In the genomic region with DNA sequence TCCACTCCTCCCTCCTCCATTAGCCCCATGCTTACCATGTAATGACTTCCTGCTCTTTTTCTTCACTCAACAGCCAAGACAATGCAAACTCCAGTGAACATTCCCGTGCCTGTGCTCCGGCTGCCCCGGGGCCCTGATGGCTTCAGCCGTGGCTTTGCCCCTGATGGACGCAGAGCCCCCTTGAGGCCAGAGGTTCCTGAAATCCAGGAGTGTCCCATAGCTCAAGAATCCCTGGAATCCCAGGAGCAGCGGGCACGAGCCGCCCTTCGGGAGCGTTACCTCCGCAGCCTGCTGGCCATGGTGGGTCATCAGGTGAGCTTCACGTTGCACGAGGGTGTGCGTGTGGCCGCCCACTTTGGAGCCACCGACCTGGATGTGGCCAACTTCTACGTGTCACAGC, we compare ENCODE assay signal across 25 cellular contexts. TPM values are rescaled to one million over a fixed set of nuclear protein-coding genes. Genes with fewer than 3 reads are reported as not detected.
DNase-seq lines count a peak whose midpoint lies in the region; ATAC-seq and TF ChIP-seq lines count a peak whose summit lies in the region.
"Had no signal": no experiment of that assay in that cellular context is flagged by ENCODE, and none has a peak within 500 bp of the region (broad histone marks: within the 10 kb centered on the region; RNA-seq: fewer than 3 reads in every experiment).

No MANE protein-coding gene starts in this region.

- ATAC-seq in HCT116: no peak
- no peak for ATAC-seq in HG02759 (IDR thresholded peaks at IDR 0.05; ENCODE audit: unreplicated experiment)
- ATAC-seq: stimulated activated effector memory CD8-positive, alpha-beta T cell treated with anti-CD3 and anti-CD28 coated beads, Interleukin-12 subunit alpha, Interleukin-12 subunit beta, amount 100 ng/mL, for 72 hours had no signal

- no peak overlapping the region for H3K23ac ChIP-seq in neuronal stem cell (ENCODE audit: low read depth, low read length, poor library complexity)

- H3K4me1 ChIP-seq in BE2C (no peaks in the 10 kb centered on the region), HCT116 (ENCODE audit: control insufficient read depth in 1 of 2, insufficient read depth in 2 of 2, low read length in 2 of 2) (peaks cover 13 to 39% of the 10 kb centered on the region in 2 experiments; a peak in 3 of 4 replicates), neuronal stem cell (ENCODE audit: control insufficient read depth in 2 of 2, insufficient read depth in 1 of 2, low read depth in 1 of 2, low read length in 2 of 2) (peaks cover 12 to 13% of the 10 kb centered on the region in 2 donors)

- no CpG with 5 or more reads among the region's 17 CpGs for WGBS in neuronal stem cell (ENCODE audit: extremely low coverage in 2 of 2, insufficient read length in 2 of 2, insufficient replicate concordance in 1 of 2), 2 donors

- no peak overlapping the region for H2BK15ac ChIP-seq in neuronal stem cell (ENCODE audit: low read length)

- H3K4me1 Mint-ChIP-seq in brain: peaks cover 55% of the 10 kb centered on the region

- H3K18ac ChIP-seq in neuronal stem cell (ENCODE audit: low read length): no peak overlapping the region

- peaks cover 17% of the 10 kb centered on the region for H3K36me3 ChIP-seq in BE2C
- H3K36me3 ChIP-seq in HCT116 (ENCODE audit: control insufficient read depth in 1 of 2, insufficient read depth in 2 of 2, low read length in 2 of 2): peaks cover 0 to 18% of the 10 kb centered on the region in 2 experiments; a peak in 2 of 4 replicates
- peaks cover 13 to 49% of the 10 kb centered on the region in 2 donors for H3K36me3 ChIP-seq in neuronal stem cell (replicated peaks in 1 of 2; ENCODE audit: control insufficient read depth in 2 of 2, insufficient read depth in 2 of 2, low read length in 2 of 2)

- RAD21 ChIA-PET in HCT116 (lab: Charles Lee; ENCODE audit: low non-redundant PET in 1 of 2, low total read pairs in 2 of 2, uncharacterized antibody in 2 of 2, unreplicated experiment in 2 of 2): no interaction called here

- no TSS peak for BruUV-seq in HCT116 (replicated peaks; lab: Mats Ljungman, UMichigan)

- H3K4me3 ChIP-seq in BE2C (ENCODE audit: low read depth, low read length) (no peak overlapping the region), HCT116 (replicated peaks in 1 of 2; ENCODE audit: low read depth in 1 of 2, low read length in 2 of 2) (no peak overlapping the region), neuronal stem cell (ENCODE audit: low read length in 2 of 2) (no peak overlapping the region)
- H3K4me3 ChIP-seq: lung, SK-N-MC, smooth muscle cell had no signal

- no peak overlapping the region for H4K8ac ChIP-seq in neuronal stem cell (ENCODE audit: low read depth, low read length)

- no peak overlapping the region for H4K91ac ChIP-seq in neuronal stem cell (ENCODE audit: low read depth, low read length, poor library complexity)

- TF ChIP-seq POLR2A in HCT116 (IDR thresholded peaks at IDR 0.05; ENCODE audit: borderline replicate concordance, extremely low read depth, insufficient read depth, insufficient read length): no peak

- peak overlapping the region; percentile 54 for H2BK5ac ChIP-seq in neuronal stem cell (ENCODE audit: low read length)

- H2AFZ ChIP-seq in HCT116 (ENCODE audit: low read depth, low read length, poor library complexity, severe bottlenecking): no peak overlapping the region
- no peak overlapping the region for H2AFZ ChIP-seq in neuronal stem cell (ENCODE audit: low read length)

- CTCF ChIA-PET in HCT116 (lab: Charles Lee): no interaction called here

- no peak overlapping the region for H2BK120ac ChIP-seq in neuronal stem cell (ENCODE audit: low read depth, low read length)

- peaks cover 63% of the 10 kb centered on the region for H3K79me2 ChIP-seq in HCT116 (ENCODE audit: insufficient read depth, low read length)

- peak overlapping the region in 4 of 5 experiments; percentile 33 to 92 (median 54) for H3K4me3 Mint-ChIP-seq in brain
- H3K4me3 Mint-ChIP-seq: activated CD4-positive, alpha-beta T cell treated with anti-CD3 and anti-CD28 coated beads, Interleukin-2, amount 10 ng/mL, durations not matched to agents 7 days and 5 days; activated naive CD8-positive, alpha-beta T cell; CD14-positive monocyte; stimulated activated effector memory CD8-positive, alpha-beta T cell treated with anti-CD3 and anti-CD28 coated beads, Interleukin-12 subunit alpha, Interleukin-12 subunit beta, amount 100 ng/mL, for 72 hours; T-helper 1 cell treated with Interleukin-12 subunit alpha and Interleukin-12 subunit beta and Interleukin-4 antibody, amounts not matched to agents 30 μg/mL and 1 μg/mL, for 36 hours had no signal

- peak overlapping the region; percentile 49 for H2AK5ac ChIP-seq in neuronal stem cell (ENCODE audit: low read depth, low read length)

- H4K20me1 ChIP-seq in HCT116 (ENCODE audit: insufficient read depth): no peaks in the 10 kb centered on the region

- no peak overlapping the region for H3K14ac ChIP-seq in neuronal stem cell (ENCODE audit: low read length)

- POLR2A ChIA-PET in HCT116 (lab: Charles Lee): no interaction called here

- H3K9ac ChIP-seq in HCT116 (ENCODE audit: low read length) (no peak overlapping the region), neuronal stem cell (ENCODE audit: low read depth, low read length, poor library complexity) (no peak overlapping the region)

- no peaks in the 10 kb centered on the region for H3K9me2 ChIP-seq in HCT116 (ENCODE audit: insufficient read depth)

- peak overlapping the region; percentile 17 for H3K4ac ChIP-seq in neuronal stem cell (ENCODE audit: low read length)

- H3K9me3 ChIP-seq in BE2C: no peaks in the 10 kb centered on the region
- H3K9me3 ChIP-seq in HCT116 (ENCODE audit: control insufficient read depth in 1 of 2, insufficient read depth in 1 of 2, low read depth in 1 of 2, low read length in 2 of 2): no peaks in the 10 kb centered on the region
- H3K9me3 ChIP-seq in neuronal stem cell (replicated peaks in 1 of 2; ENCODE audit: control insufficient read depth in 2 of 2, insufficient read depth in 1 of 2, low read depth in 1 of 2, low read length in 2 of 2): no peaks in the 10 kb centered on the region
- H3K9me3 ChIP-seq: ascending aorta had no signal

- H3K27me3 ChIP-seq in BE2C (no peaks in the 10 kb centered on the region), HCT116 (ENCODE audit: insufficient read depth, low read length) (no peaks in the 10 kb centered on the region), neuronal stem cell (ENCODE audit: control insufficient read depth in 3 of 3, insufficient read depth in 3 of 3, low read depth in 1 of 3, low read length in 3 of 3) (no peaks in the 10 kb centered on the region)
- H3K27me3 ChIP-seq: ascending aorta had no signal

- no peaks in the 10 kb centered on the region for H3K9me3 Mint-ChIP-seq in brain
- H3K9me3 Mint-ChIP-seq: CD14-positive monocyte; stimulated activated effector memory CD8-positive, alpha-beta T cell treated with anti-CD3 and anti-CD28 coated beads, Interleukin-12 subunit alpha, Interleukin-12 subunit beta, amount 100 ng/mL, for 72 hours had no signal

- intact Hi-C loops in HCT116 (cut with micrococcal nuclease): loop anchor here (10.0 kb wide), 2 partner anchors 85 to 685 kb away; a partner anchor contains a TSS

- no peak overlapping the region for H2BK12ac ChIP-seq in neuronal stem cell (ENCODE audit: low read length)

- H3K36me3 Mint-ChIP-seq in brain: peaks cover 48% of the 10 kb centered on the region

- no peak for TF ChIP-seq RAD21 in HCT116 (IDR thresholded peaks at IDR 0.05; ENCODE audit: low read depth)

- peaks cover 6% of the 10 kb centered on the region for H3K79me1 ChIP-seq in neuronal stem cell (ENCODE audit: low read depth, low read length)

- DNase-seq in BE2C (no peak), HCT116 (ENCODE audit: low read depth, low spot score) (no peak), neuronal stem cell (ENCODE audit: low spot score) (no peak), inferior parietal cortex (ENCODE audit: extremely low spot score) (no peak)
- DNase-seq in stimulated activated CD4-positive, alpha-beta T cell treated with anti-CD3 and anti-CD28 coated beads, Interleukin-2, amount 100 ng/mL, for 48 hours: no peak
- DNase-seq: activated CD4-positive, alpha-beta T cell treated with anti-CD3 and anti-CD28 coated beads, Interleukin-2, amount 10 ng/mL, durations not matched to agents 7 days and 5 days; activated CD8-positive, alpha-beta memory T cell treated with anti-CD3 and anti-CD28 coated beads, Interleukin-2, amount 50 U/mL, for 4 hours; central memory CD4-positive, alpha-beta T cell; kidney glomerular epithelial cell; NCI-H1105 treated with DMSO at 0.1 percent for 48 hours; NCI-H2029 treated with DMSO at 0.1 percent for 48 hours; NCI-H226; occipital lobe; WERI-Rb-1 had no signal

- peaks cover 20% of the 10 kb centered on the region for H3K27me3 Mint-ChIP-seq in brain
- H3K27me3 Mint-ChIP-seq: activated CD4-positive, alpha-beta T cell treated with anti-CD3 and anti-CD28 coated beads, Interleukin-2, amount 10 ng/mL, durations not matched to agents 7 days and 5 days; activated naive CD8-positive, alpha-beta T cell had no signal

- TF ChIP-seq CTCF in BE2C (IDR thresholded peaks at IDR 0.05; ENCODE audit: low read depth, low read length): 0 out of 2 replicates have a peak, but pooled peaks have one; percentile 3
- no peak for TF ChIP-seq CTCF in HCT116 (IDR thresholded peaks at IDR 0.05 in 2 of 3, conservative IDR thresholded peaks at IDR 0.05 in 1 of 3; ENCODE audit: borderline replicate concordance in 1 of 3, insufficient read depth in 1 of 3, low read depth in 2 of 3, low read length in 2 of 3)
- no peak for TF ChIP-seq CTCF in brain (conservative IDR thresholded peaks at IDR 0.05)

- H3K27ac ChIP-seq in HCT116 (ENCODE audit: low read depth, low read length) (no peak overlapping the region; the same call in 1 of the 2 replicates), neuronal stem cell (replicated peaks; ENCODE audit: low read length) (no peak overlapping the region)
- H3K27ac ChIP-seq: ascending aorta, SK-N-MC had no signal

- 0 out of 2 replicates have a peak overlapping the region, but pooled peaks have one; percentile 96 for H3K4me2 ChIP-seq in HCT116 (ENCODE audit: low read length)
- H3K4me2 ChIP-seq in neuronal stem cell (ENCODE audit: insufficient read depth, low read length, poor library complexity, severe bottlenecking): no peak overlapping the region

- H3K27ac Mint-ChIP-seq in brain: peak overlapping the region in 3 of 5 experiments; percentile 51 to 66 (median 62)
- H3K27ac Mint-ChIP-seq: activated CD4-positive, alpha-beta T cell treated with anti-CD3 and anti-CD28 coated beads, Interleukin-2, amount 10 ng/mL, durations not matched to agents 7 days and 5 days; activated naive CD8-positive, alpha-beta T cell; stimulated activated effector memory CD8-positive, alpha-beta T cell treated with anti-CD3 and anti-CD28 coated beads, Interleukin-12 subunit alpha, Interleukin-12 subunit beta, amount 100 ng/mL, for 72 hours; T-helper 1 cell treated with Interleukin-12 subunit alpha and Interleukin-12 subunit beta and Interleukin-4 antibody, amounts not matched to agents 30 μg/mL and 1 μg/mL, for 36 hours had no signal

RNA-seq across cellular contexts. Expression of a gene that starts 2.9 kb away (rescaled TPM):
- 59.0 TPM for polyA plus RNA-seq in BE2C (2012; ENCODE audit: insufficient read depth, insufficient read length, low read depth)
- total RNA-seq in HCT116 (2021; ENCODE audit: unreplicated experiment): 32.7 TPM
- 19.0 and 21.7 TPM in 2 replicates for polyA plus RNA-seq in HCT116 (2012)
- 59.2 TPM for polyA plus RNA-seq in brain (ENCODE audit: insufficient read depth, low read depth, low replicate concordance)
- 15.6 TPM for polyA plus RNA-seq in neuronal stem cell (2013, experiment 1 of 2)
- polyA plus RNA-seq in neuronal stem cell (2013, experiment 2 of 2): 15.8 TPM

RNA-seq across cellular contexts. Expression of a gene that starts 11.0 kb away (rescaled TPM):
- 67.8 TPM for polyA plus RNA-seq in BE2C (2012; ENCODE audit: insufficient read depth, insufficient read length, low read depth)
- 35.4 TPM for total RNA-seq in HCT116 (2021; ENCODE audit: unreplicated experiment)
- 26.3 and 30.9 TPM in 2 replicates for polyA plus RNA-seq in HCT116 (2012)
- polyA plus RNA-seq in brain (ENCODE audit: insufficient read depth, low read depth, low replicate concordance): 20.6 TPM
- polyA plus RNA-seq in neuronal stem cell (2013, experiment 1 of 2): 19.2 TPM
- polyA plus RNA-seq in neuronal stem cell (2013, experiment 2 of 2): 18.7 TPM

RNA-seq across cellular contexts. Expression of a gene that starts 13.8 kb away (rescaled TPM):
- 4.9 TPM for polyA plus RNA-seq in BE2C (2012; ENCODE audit: insufficient read depth, insufficient read length, low read depth)
- total RNA-seq in HCT116 (2021; ENCODE audit: unreplicated experiment): 9.2 TPM
- polyA plus RNA-seq in HCT116 (2012): 5.4 TPM in 2 replicates
- 2.1 TPM for polyA plus RNA-seq in brain (ENCODE audit: insufficient read depth, low read depth, low replicate concordance)
- 1.2 TPM for polyA plus RNA-seq in neuronal stem cell (2013, experiment 1 of 2)
- polyA plus RNA-seq in neuronal stem cell (2013, experiment 2 of 2): 1.0 TPM
- total RNA-seq: ascending aorta, occipital lobe had no signal
- polyA plus RNA-seq: AG04450 had no signal

RNA-seq across cellular contexts. Expression of a gene that starts 51.2 kb away (rescaled TPM):
- polyA plus RNA-seq in BE2C (2012; ENCODE audit: insufficient read depth, insufficient read length, low read depth): 134 TPM
- total RNA-seq in HCT116 (2021; ENCODE audit: unreplicated experiment): 79.9 TPM
- polyA plus RNA-seq in HCT116 (2012): 55.4 and 58.1 TPM in 2 replicates
- polyA plus RNA-seq in brain (ENCODE audit: insufficient read depth, low read depth, low replicate concordance): 23.6 TPM
- polyA plus RNA-seq in neuronal stem cell (2013, experiment 1 of 2): 37.0 TPM
- 35.8 TPM for polyA plus RNA-seq in neuronal stem cell (2013, experiment 2 of 2)
